Comparison of ENCODE assay signal across 9 cellular contexts in genomic region chr2:70992945-70993688, GRCh38. TPM values are rescaled to one million over a fixed set of nuclear protein-coding genes. Genes with fewer than 3 reads are reported as not detected.
DNase-seq lines count a peak whose midpoint lies in the region; ATAC-seq, FAIRE-seq and TF ChIP-seq lines count a peak whose summit lies in the region.
"Had no signal": no experiment of that assay in that cellular context is flagged by ENCODE, and none has a peak within 500 bp of the region (broad histone marks: within the 10 kb centered on the region; RNA-seq: fewer than 3 reads in every experiment).

No MANE protein-coding gene starts in this region.

- intact Hi-C loops in Panc1 (cut with micrococcal nuclease; ENCODE audit: unreplicated experiment), result no loop called here
- intact Hi-C loops in sigmoid colon (cut with DNase I), result no loop called here
- intact Hi-C loops in pancreas (cut with DNase I), result no loop called here

- TF ChIP-seq CTCF in Panc1 (IDR thresholded peaks at IDR 0.05) (no peak), endothelial cell (IDR thresholded peaks at IDR 0.05; ENCODE audit: unreplicated experiment) (no peak), sigmoid colon (IDR thresholded peaks at IDR 0.05) (no peak), pancreas (IDR thresholded peaks at IDR 0.05) (no peak)

- H3K27ac ChIP-seq in Panc1 (ENCODE audit: low read length) (no peak overlapping the region), sigmoid colon (peak overlapping the region in 1 of 4 donors; percentile 83), pancreas (no peak overlapping the region)

- H3K36me3 Mint-ChIP-seq in endothelial cell (ENCODE audit: low read depth, unreplicated experiment), result peaks cover 30% of the 10 kb centered on the region

- CTCF ChIA-PET in Panc1 (lab: Charles Lee), result no interaction called here

- H3K36me3 ChIP-seq in Panc1 (ENCODE audit: control insufficient read depth, insufficient read depth, low read length), result peaks cover 2% of the 10 kb centered on the region; the same call in 1 of the 2 replicates
- H3K36me3 ChIP-seq in sigmoid colon, result peaks cover 12 to 42% (median 31%) of the 10 kb centered on the region in 4 donors
- H3K36me3 ChIP-seq in pancreas, result peaks cover 4 to 12% (median 10%) of the 10 kb centered on the region in 3 donors

- WGBS in sigmoid colon, 2 donors, result 91 to 93% methylated on average over 11 of the region's 11 CpGs
- WGBS in pancreas, 2 donors, result 78 to 84% methylated on average over 11 of the region's 11 CpGs

- H3K9me3 Mint-ChIP-seq in endothelial cell (ENCODE audit: unreplicated experiment), result no peaks in the 10 kb centered on the region

- in situ Hi-C loops in Panc1 (cut with HindIII; ENCODE audit: low pct_unique_long_range_greater_than_20kb, low sequenced_read_pairs), result no loop called here

- H3K4me3 ChIP-seq in Panc1 (ENCODE audit: low read depth in 2 of 2, low read length in 2 of 2), result peak overlapping the region; percentile 84 to 88
- peak overlapping the region; percentile 97 to 99 (median 98) for H3K4me3 ChIP-seq in sigmoid colon
- peak overlapping the region in 2 of 4 donors; percentile 94 to 100 for H3K4me3 ChIP-seq in pancreas

- no peak overlapping the region for H3K27ac Mint-ChIP-seq in endothelial cell (ENCODE audit: unreplicated experiment)

- ATAC-seq in Panc1 (no peak), GM18858 (IDR thresholded peaks at IDR 0.05; ENCODE audit: unreplicated experiment) (no peak), pancreas (no peak)

- H3K27me3 ChIP-seq in Panc1 (ENCODE audit: control insufficient read depth, insufficient read depth, low read length), result no peaks in the 10 kb centered on the region
- H3K27me3 ChIP-seq in sigmoid colon, result no peaks in the 10 kb centered on the region
- H3K27me3 ChIP-seq in pancreas, result no peaks in the 10 kb centered on the region

- H3K27me3 Mint-ChIP-seq in endothelial cell (ENCODE audit: unreplicated experiment), result peaks cover 8% of the 10 kb centered on the region

- BruUV-seq in Panc1 (replicated peaks; lab: Mats Ljungman, UMichigan), result TSS peak; percentile 74

- TF ChIP-seq POLR2A in GM12892 (IDR thresholded peaks at IDR 0.05; ENCODE audit: low read depth, low read length) (no peak), sigmoid colon (IDR thresholded peaks at IDR 0.05) (no peak)

- H3K4me1 ChIP-seq in Panc1 (ENCODE audit: control insufficient read depth, insufficient read depth, low read length) (peaks cover 7% of the 10 kb centered on the region), sigmoid colon (peaks cover 0 to 33% (median 26%) of the 10 kb centered on the region in 4 donors), pancreas (peaks cover 0 to 12% (median 8%) of the 10 kb centered on the region in 3 donors)

- no peak for TF ChIP-seq EP300 in sigmoid colon (IDR thresholded peaks at IDR 0.05)

- H3K9me3 ChIP-seq in Panc1 (ENCODE audit: control insufficient read depth, insufficient read depth, low read depth, low read length) (no peaks in the 10 kb centered on the region), sigmoid colon (no peaks in the 10 kb centered on the region), pancreas (no peaks in the 10 kb centered on the region)

- POLR2A ChIA-PET in Panc1 (lab: Charles Lee), result no interaction called here

- H3K4me3 Mint-ChIP-seq in endothelial cell (ENCODE audit: unreplicated experiment), result peak overlapping the region; percentile 99

- DNase-seq in GM12892 (ENCODE audit: insufficient read length) (no peak), Panc1 (ENCODE audit: low read depth, low spot score) (no peak), endothelial cell (ENCODE audit: low spot score) (no peak), sigmoid colon (peak; percentile 40), CD1c-positive myeloid dendritic cell (ENCODE audit: extremely low spot score) (no peak), foreskin melanocyte (no peak), pancreas (no peak)

- peaks cover 15% of the 10 kb centered on the region for H3K4me1 Mint-ChIP-seq in endothelial cell (ENCODE audit: unreplicated experiment)

- peak; percentile 46 for FAIRE-seq in GM12892 (lab: Jason Lieb, UNC)
- no peak for FAIRE-seq in pancreas (lab: Jason Lieb, UNC)

RNA-seq across cellular contexts. Expression of gene TEX261, which starts 1.6 kb away (rescaled TPM):
- 22.9 TPM for polyA plus RNA-seq in GM12892 (2012; ENCODE audit: missing spikeins)
- total RNA-seq in Panc1 (2021; ENCODE audit: unreplicated experiment) (64.9 TPM), endothelial cell (ENCODE audit: unreplicated experiment) (37.1 TPM), sigmoid colon (10 to 100 TPM; 19.5 to 26.5 (median 22.8) TPM), pancreas (10 to 100 TPM; 37.5 to 46.2 (median 43.7) TPM)
- polyA plus RNA-seq in Panc1 (2012; ENCODE audit: insufficient read length), result 49.4 TPM
- polyA plus RNA-seq in sigmoid colon (10 to 100 TPM; 12.0 to 47.6 (median 16.8) TPM), pancreas (10 to 100 TPM; 19.0 to 24.9 TPM)

RNA-seq across cellular contexts. Expression of gene ANKRD53, which starts 14.7 kb away (rescaled TPM):
- polyA plus RNA-seq in GM12892 (2012; ENCODE audit: missing spikeins), result not detected
- total RNA-seq in Panc1 (2021; ENCODE audit: unreplicated experiment), result not detected
- polyA plus RNA-seq in Panc1 (2012; ENCODE audit: insufficient read length), result 0.13 TPM
- total RNA-seq in endothelial cell (ENCODE audit: unreplicated experiment), result 0.56 TPM
- total RNA-seq in sigmoid colon, result 1 to 10 TPM in 2 of 4 donors, under 1 TPM in 2; 0.49 to 1.9 (median 0.87) TPM
- 1 to 10 TPM in 2 of 3 donors, not detected in 1; 1.0 to 1.2 TPM for polyA plus RNA-seq in sigmoid colon
- total RNA-seq in pancreas, result 1 to 10 TPM; 3.5 to 9.0 (median 5.6) TPM
- polyA plus RNA-seq in pancreas, result 10 to 100 TPM in 1 of 2 donors, 1 to 10 TPM in 1; 7.8 to 10.2 TPM

RNA-seq across cellular contexts. Expression of gene ATP6V1B1, which starts 57.4 kb away (rescaled TPM):
- not detected for polyA plus RNA-seq in GM12892 (2012; ENCODE audit: missing spikeins)
- 0.18 TPM for total RNA-seq in Panc1 (2021; ENCODE audit: unreplicated experiment)
- polyA plus RNA-seq in Panc1 (2012; ENCODE audit: insufficient read length), result not detected
- not detected for total RNA-seq in endothelial cell (ENCODE audit: unreplicated experiment)
- total RNA-seq in sigmoid colon, result 1 to 10 TPM in 1 of 4 donors, under 1 TPM in 1, not detected in 2; 0.66 to 1.9 TPM
- polyA plus RNA-seq in sigmoid colon, result under 1 TPM in 1 of 3 donors, not detected in 2; 0.16 TPM
- 1 to 10 TPM; 1.4 to 3.1 (median 2.4) TPM for total RNA-seq in pancreas
- 10 to 100 TPM; 10.9 to 17.0 TPM for polyA plus RNA-seq in pancreas
- total RNA-seq: kidney epithelial cell had no signal
